ENCODE assay signal across 21 cellular contexts in genomic region chr10:63548860-63549259, GRCh38.
"Had no signal": no experiment of that assay in that cellular context is flagged by ENCODE, and none has a peak within 500 bp of the region (broad histone marks: within the 10 kb centered on the region; RNA-seq: fewer than 3 reads in every experiment).

No MANE protein-coding gene starts in this region.

- DNase-seq: cortex of kidney; effector memory CD8-positive, alpha-beta T cell; hypothalamus; immature natural killer cell; mucosa of descending colon; naive B cell; nucleus accumbens; sigmoid colon; stimulated activated CD4-positive, alpha-beta T cell treated with anti-CD3 and anti-CD28 coated beads, Interleukin-2, amount 100 ng/mL, for 24 hours; stimulated activated CD4-positive, alpha-beta T cell treated with anti-CD3 and anti-CD28 coated beads, Interleukin-4, amount 100 ng/mL, for 24 hours; stimulated activated naive CD4-positive, alpha-beta T cell treated with Interleukin-2 at 50 U/mL for 16 hours; stomach; thyroid gland; trophoblast cell had no signal

- H3K4me3 Mint-ChIP-seq: effector memory CD8-positive, alpha-beta T cell; immature natural killer cell; memory B cell; mesothelial cell of epicardium; natural killer cell treated with Interleukin-12 subunit alpha and Interleukin-12 subunit beta and Interleukin-15 and Interleukin-18, amount 100 ng/mL, for 72 hours; stimulated activated effector memory CD8-positive, alpha-beta T cell treated with anti-CD3 and anti-CD28 coated beads, Interleukin-12 subunit alpha, Interleukin-12 subunit beta, amount 100 ng/mL, for 72 hours had no signal

- H3K9me3 ChIP-seq: mucosa of descending colon, prostate gland, right atrium auricular region, sigmoid colon, stomach, thyroid gland had no signal

- ATAC-seq: effector memory CD8-positive, alpha-beta T cell; left lobe of liver; mucosa of descending colon; natural killer cell treated with Interleukin-12 subunit alpha and Interleukin-12 subunit beta and Interleukin-15 and Interleukin-18, amount 100 ng/mL, for 72 hours; stimulated activated effector memory CD8-positive, alpha-beta T cell treated with anti-CD3 and anti-CD28 coated beads, Interleukin-12 subunit alpha, Interleukin-12 subunit beta, amount 100 ng/mL, for 72 hours had no signal

- H3K9me3 Mint-ChIP-seq: effector memory CD8-positive, alpha-beta T cell; immature natural killer cell; memory B cell; naive B cell; natural killer cell treated with Interleukin-12 subunit alpha and Interleukin-12 subunit beta and Interleukin-15 and Interleukin-18, amount 100 ng/mL, for 72 hours; stimulated activated effector memory CD8-positive, alpha-beta T cell treated with anti-CD3 and anti-CD28 coated beads, Interleukin-12 subunit alpha, Interleukin-12 subunit beta, amount 100 ng/mL, for 72 hours had no signal

- H3K27ac Mint-ChIP-seq: effector memory CD8-positive, alpha-beta T cell; memory B cell; mesothelial cell of epicardium; natural killer cell treated with Interleukin-12 subunit alpha and Interleukin-12 subunit beta and Interleukin-15 and Interleukin-18, amount 100 ng/mL, for 72 hours; stimulated activated effector memory CD8-positive, alpha-beta T cell treated with anti-CD3 and anti-CD28 coated beads, Interleukin-12 subunit alpha, Interleukin-12 subunit beta, amount 100 ng/mL, for 72 hours had no signal

- H3K36me3 Mint-ChIP-seq: naive B cell; natural killer cell treated with Interleukin-12 subunit alpha and Interleukin-12 subunit beta and Interleukin-15 and Interleukin-18, amount 100 ng/mL, for 72 hours; stimulated activated effector memory CD8-positive, alpha-beta T cell treated with anti-CD3 and anti-CD28 coated beads, Interleukin-12 subunit alpha, Interleukin-12 subunit beta, amount 100 ng/mL, for 72 hours had no signal

- H3K27me3 Mint-ChIP-seq: effector memory CD8-positive, alpha-beta T cell; memory B cell; naive B cell; natural killer cell treated with Interleukin-12 subunit alpha and Interleukin-12 subunit beta and Interleukin-15 and Interleukin-18, amount 100 ng/mL, for 72 hours had no signal
